In the genomic region with DNA sequence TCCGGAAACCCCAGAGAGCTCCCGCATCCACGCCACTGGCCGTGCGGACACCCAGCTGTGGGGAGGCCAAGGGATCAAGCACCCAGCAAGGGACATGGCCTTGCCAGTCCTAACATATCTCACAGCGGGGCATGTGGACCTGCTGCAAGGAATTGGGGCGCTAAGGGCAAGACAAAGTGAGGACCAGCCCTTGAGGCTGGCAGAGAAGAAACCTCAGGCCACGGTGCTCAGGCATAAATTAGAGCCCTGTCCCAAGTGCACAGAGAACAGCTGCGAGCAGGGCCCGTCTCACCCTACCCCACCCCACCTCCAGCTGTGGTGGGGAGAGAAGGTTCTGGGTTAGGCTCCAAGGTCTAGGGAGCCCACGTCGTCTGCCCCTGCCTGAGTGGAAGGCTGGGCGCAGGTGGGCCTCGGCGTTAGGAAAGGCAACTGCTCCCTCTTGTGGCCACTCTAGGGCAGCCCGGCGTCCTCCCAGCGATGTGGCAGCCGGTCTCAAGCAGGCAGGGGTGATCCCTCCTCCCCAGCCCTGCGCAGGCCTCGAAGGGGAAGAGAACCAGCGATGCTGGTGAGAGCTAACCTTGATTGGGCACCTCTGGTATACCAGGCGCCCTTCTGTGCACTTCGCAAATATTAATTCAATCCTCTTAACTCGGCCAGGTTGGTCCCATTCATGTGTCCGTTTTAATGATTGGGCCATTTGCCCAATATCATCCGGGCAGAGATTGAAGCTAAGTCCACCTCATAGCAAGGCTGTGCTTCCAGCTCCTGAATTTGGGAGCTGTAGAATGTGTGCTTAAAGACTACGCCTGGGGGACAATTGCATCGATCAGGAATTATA, we compare ENCODE assay signal across 8 cellular contexts.
DNase-seq lines count a peak whose midpoint lies in the region; ATAC-seq and TF ChIP-seq lines count a peak whose summit lies in the region.

No MANE protein-coding gene starts in this region.

- H3K36me3 Mint-ChIP-seq in Calu3 (ENCODE audit: insufficient read depth, unreplicated experiment) (no peaks in the 10 kb centered on the region), HFFc6 (ENCODE audit: low read depth) (no peaks in the 10 kb centered on the region)

- H3K4me1 Mint-ChIP-seq in Calu3 (ENCODE audit: low read depth, unreplicated experiment) = peaks cover 25% of the 10 kb centered on the region
- H3K4me1 Mint-ChIP-seq in HFFc6 (ENCODE audit: low read depth) = peaks cover 18% of the 10 kb centered on the region

- H3K9me3 Mint-ChIP-seq in Calu3 (ENCODE audit: low read depth, unreplicated experiment) = no peaks in the 10 kb centered on the region
- peaks cover 5% of the 10 kb centered on the region; the same call in 1 of the 2 replicates for H3K9me3 Mint-ChIP-seq in HFFc6

- peaks cover 32% of the 10 kb centered on the region for H3K27me3 Mint-ChIP-seq in Calu3 (ENCODE audit: unreplicated experiment)
- peaks cover 6% of the 10 kb centered on the region for H3K27me3 Mint-ChIP-seq in HFFc6 (ENCODE audit: insufficient read depth)

- H3K4me3 ChIP-seq in cardiac fibroblast (replicated peaks in 1 of 2; ENCODE audit: low read depth in 2 of 2, low read length in 2 of 2) = no peak overlapping the region

- CTCF ChIA-PET in Calu3 (lab: Charles Lee) = interaction anchor here (0.6 to 3.1 kb wide), 9 partner anchors 59 to 674 kb away, joined by 3 to 49 read pairs (median 4); no protein-coding TSS in a partner anchor

- peak; percentile 98 for TF ChIP-seq CTCF in Calu3 (IDR thresholded peaks at IDR 0.05; ENCODE audit: unreplicated experiment)
- peak; percentile 98 for TF ChIP-seq CTCF in HFFc6 (IDR thresholded peaks at IDR 0.05)
- peak; percentile 85 for TF ChIP-seq CTCF in cardiac fibroblast (IDR thresholded peaks at IDR 0.05; ENCODE audit: low read depth, low read length)

- no peak overlapping the region for H3K4me3 Mint-ChIP-seq in Calu3 (ENCODE audit: low read depth, unreplicated experiment)
- no peak overlapping the region for H3K4me3 Mint-ChIP-seq in HFFc6

- no peak for ATAC-seq in HG03439 (IDR thresholded peaks at IDR 0.05; ENCODE audit: unreplicated experiment)

- intact Hi-C loops in Calu3 (cut with micrococcal nuclease; ENCODE audit: unreplicated experiment) = loop anchor here (1.0 kb wide), 2 partner anchors 86 to 319 kb away; no protein-coding TSS in a partner anchor

- BruUV-seq in Calu3 (replicated peaks; lab: Mats Ljungman, UMichigan) = no TSS peak

- peak; percentile 92 for DNase-seq in Calu3
- peak; percentile 36 for DNase-seq in HFFc6
- DNase-seq in NCI-H2171 (lab: John Stamatoyannopoulos, UW) = peak; percentile 73
- DNase-seq in activated CD4-positive, CD25-positive, alpha-beta regulatory T cell treated with anti-CD3 and anti-CD28 coated beads, Interleukin-2, amount 50 U/mL, for 16 hours (ENCODE audit: low read depth, low spot score) = peak; percentile 55
- peak; percentile 72 to 76 for DNase-seq in cardiac fibroblast (ENCODE audit: low read depth in 2 of 2)
- peak; percentile 63 for DNase-seq in kidney tubule cell (ENCODE audit: low spot score)
- DNase-seq in stimulated activated CD4-positive, alpha-beta T cell treated with anti-CD3 and anti-CD28 coated beads, Interleukin-4, amount 100 ng/mL, for 1 hour = peak; percentile 74

- no peak overlapping the region for H3K27ac Mint-ChIP-seq in Calu3 (ENCODE audit: unreplicated experiment)
- no peak overlapping the region; the same call in 1 of the 2 replicates for H3K27ac Mint-ChIP-seq in HFFc6

Comparison
In these comparisons a context has a peak if more than half of its experiments do, and no peak if none do; other contexts are left out.
1. DNase-seq: peak in every context shown above with its lines; median percentile 92 in Calu3; 74 in cardiac fibroblast; 74 in stimulated activated CD4-positive, alpha-beta T cell treated with anti-CD3 and anti-CD28 coated beads, Interleukin-4, amount 100 ng/mL, for 1 hour; 73 in NCI-H2171; 63 in kidney tubule cell; 55 in activated CD4-positive, CD25-positive, alpha-beta regulatory T cell treated with anti-CD3 and anti-CD28 coated beads, Interleukin-2, amount 50 U/mL, for 16 hours; 36 in HFFc6.